ENCODE assay signal across 9 cellular contexts in genomic region chr14:70231756-70232544, GRCh38. TPM values are rescaled to one million over a fixed set of nuclear protein-coding genes. Genes with fewer than 3 reads are reported as not detected.
DNase-seq lines count a peak whose midpoint lies in the region; ATAC-seq, FAIRE-seq and TF ChIP-seq lines count a peak whose summit lies in the region.
"Not testable (repeated sequence)": the region's sequence is repeated elsewhere in the genome, so short reads cannot be mapped to it uniquely, and the experiment has no call there.
"Had no signal": no experiment of that assay in that cellular context is flagged by ENCODE, and none has a peak within 500 bp of the region (broad histone marks: within the 10 kb centered on the region; RNA-seq: fewer than 3 reads in every experiment).

No MANE protein-coding gene starts in this region.

- H3K36me3 Mint-ChIP-seq in progenitor cell of endocrine pancreas (ENCODE audit: insufficient read depth): not testable (repeated sequence)

- ATAC-seq in GM18861 (IDR thresholded peaks at IDR 0.05; ENCODE audit: unreplicated experiment) (peak; percentile 64), GM21529 (IDR thresholded peaks at IDR 0.05; ENCODE audit: unreplicated experiment) (peak; percentile 45)

- H3K27ac Mint-ChIP-seq in progenitor cell of endocrine pancreas: peak overlapping the region; percentile 51

- not testable (repeated sequence) for H2AFZ ChIP-seq in OCI-LY7 (ENCODE audit: low read length); endothelial cell of umbilical vein (ENCODE audit: low read depth, low read length)

- DNase-seq in HTR-8/SVneo (ENCODE audit: insufficient read length, low spot score); endothelial cell of umbilical vein (ENCODE audit: low read depth, low spot score); progenitor cell of endocrine pancreas (ENCODE audit: low spot score, unreplicated experiment): not testable (repeated sequence)
- DNase-seq in MV-4-11 (lab: John Stamatoyannopoulos, UW) (peak; percentile 43), OCI-LY7 (ENCODE audit: low spot score) (peak; percentile 1)

- H3K36me3 ChIP-seq in DOHH2 (ENCODE audit: control insufficient read depth, low read length); OCI-LY7 (ENCODE audit: insufficient read depth, low read length); endothelial cell of umbilical vein (ENCODE audit: control insufficient read depth in 2 of 2, extremely low read depth in 1 of 2, insufficient read depth in 2 of 2, low read length in 2 of 2): not testable (repeated sequence)

- H3K4me3 ChIP-seq in DOHH2 (ENCODE audit: low read length); OCI-LY7 (ENCODE audit: low read depth, low read length, poor library complexity, severe bottlenecking); endothelial cell of umbilical vein (replicated peaks in 1 of 3; ENCODE audit: insufficient read depth in 1 of 3, low read depth in 1 of 3, low read length in 3 of 3): not testable (repeated sequence)

- POLR2A ChIA-PET in OCI-LY7 (lab: Charles Lee); endothelial cell of umbilical vein (lab: Charles Lee): not testable (repeated sequence)

- FAIRE-seq in HTR-8/SVneo (lab: Jason Lieb, UNC) (peak; percentile 98), endothelial cell of umbilical vein (lab: Jason Lieb, UNC) (peak; percentile 28)

- CTCF ChIA-PET in OCI-LY7 (lab: Charles Lee; ENCODE audit: unreplicated experiment); endothelial cell of umbilical vein (lab: Charles Lee): not testable (repeated sequence)

- H3K9me3 ChIP-seq in DOHH2 (ENCODE audit: control insufficient read depth, insufficient read depth, low read length); OCI-LY7 (ENCODE audit: low read length); endothelial cell of umbilical vein (replicated peaks; ENCODE audit: control insufficient read depth, insufficient read depth, low read length): not testable (repeated sequence)

- H3K9ac ChIP-seq in endothelial cell of umbilical vein (replicated peaks; ENCODE audit: extremely low read depth, insufficient read depth, low read length): not testable (repeated sequence)

- H3F3A ChIP-seq in DOHH2 (ENCODE audit: control insufficient read depth, insufficient read depth): not testable (repeated sequence)

- H3K27me3 Mint-ChIP-seq in progenitor cell of endocrine pancreas: not testable (repeated sequence)

- H3K4me2 ChIP-seq in DOHH2 (ENCODE audit: low read length): peak overlapping the region; percentile 16
- not testable (repeated sequence) for H3K4me2 ChIP-seq in OCI-LY7 (ENCODE audit: low read length); endothelial cell of umbilical vein (ENCODE audit: insufficient read depth, low read length)

- not testable (repeated sequence) for H3K4me1 Mint-ChIP-seq in progenitor cell of endocrine pancreas (ENCODE audit: low read depth)

- intact Hi-C loops in OCI-LY7 (cut with micrococcal nuclease; ENCODE audit: unreplicated experiment); endothelial cell of umbilical vein (cut with micrococcal nuclease): not testable (repeated sequence)

- not testable (repeated sequence) for H3K9me1 ChIP-seq in endothelial cell of umbilical vein (replicated peaks; ENCODE audit: control insufficient read depth, extremely low read depth, insufficient read depth, low read length)

- dilution Hi-C loops in endothelial cell of umbilical vein (cut with MboI; ENCODE audit: extremely low pct_ligation_motif_present, low sequenced_read_pairs): not testable (repeated sequence)

- not testable (repeated sequence) for H3K9me3 Mint-ChIP-seq in progenitor cell of endocrine pancreas (ENCODE audit: low read depth)

- not testable (repeated sequence) for H3K9me2 ChIP-seq in DOHH2 (replicated peaks; ENCODE audit: control insufficient read depth, low read length); OCI-LY7 (ENCODE audit: insufficient read depth, low read length)

- TF ChIP-seq CTCF in DOHH2 (IDR thresholded peaks at IDR 0.05; ENCODE audit: low read depth, low read length, poor library complexity, severe bottlenecking); OCI-LY7 (conservative IDR thresholded peaks at IDR 0.05; ENCODE audit: low read length); endothelial cell of umbilical vein (IDR thresholded peaks at IDR 0.05; ENCODE audit: extremely low read depth in 1 of 2, insufficient read depth in 1 of 2, low read depth in 1 of 2, low read length in 2 of 2); progenitor cell of endocrine pancreas (IDR thresholded peaks at IDR 0.05; ENCODE audit: unreplicated experiment): not testable (repeated sequence)

- not testable (repeated sequence) for H3K4me3 Mint-ChIP-seq in progenitor cell of endocrine pancreas (ENCODE audit: low read depth)

- H3K79me2 ChIP-seq in DOHH2 (ENCODE audit: control insufficient read depth, low read length); OCI-LY7 (ENCODE audit: insufficient read depth, low read depth, low read length); endothelial cell of umbilical vein (ENCODE audit: control insufficient read depth, insufficient read depth, low read length): not testable (repeated sequence)

- H3K27me3 ChIP-seq in DOHH2 (ENCODE audit: control insufficient read depth, low read length); endothelial cell of umbilical vein (ENCODE audit: control insufficient read depth in 2 of 2, insufficient read depth in 2 of 2, low read length in 2 of 2): not testable (repeated sequence)

- TF ChIP-seq POLR2A in endothelial cell of umbilical vein (IDR thresholded peaks at IDR 0.05; ENCODE audit: low read depth, low read length): not testable (repeated sequence)

- not testable (repeated sequence) for H4K20me1 ChIP-seq in DOHH2 (ENCODE audit: control insufficient read depth, insufficient read depth, low read depth, low read length); OCI-LY7 (ENCODE audit: insufficient read depth, low read length); endothelial cell of umbilical vein (replicated peaks; ENCODE audit: control insufficient read depth, extremely low read depth, insufficient read depth, low read length)

- not testable (repeated sequence) for BruUV-seq in OCI-LY7 (replicated peaks; lab: Mats Ljungman, UMichigan); endothelial cell of umbilical vein (replicated peaks; lab: Mats Ljungman, UMichigan)

- peaks cover 10% of the 10 kb centered on the region for H3K4me1 ChIP-seq in DOHH2 (ENCODE audit: control insufficient read depth, low read length)
- H3K4me1 ChIP-seq in OCI-LY7 (ENCODE audit: insufficient read depth, low read length, poor library complexity, severe bottlenecking); endothelial cell of umbilical vein (ENCODE audit: control insufficient read depth, extremely low read depth, insufficient read depth, low read length): not testable (repeated sequence)

- H3K27ac ChIP-seq in DOHH2 (ENCODE audit: low read depth, low read length); OCI-LY7 (ENCODE audit: low read depth, low read length, poor library complexity, severe bottlenecking); endothelial cell of umbilical vein (ENCODE audit: insufficient read depth, low read depth, low read length): not testable (repeated sequence)

RNA-seq across cellular contexts. Expression of gene SLC8A3, which starts 43.2 kb away (rescaled TPM):
- total RNA-seq in OCI-LY7 (2014; rRNA removed; shearing (Covaris generic)): not detected in 2 replicates
- total RNA-seq in OCI-LY7 (2022) (not detected in 2 replicates), endothelial cell of umbilical vein (not detected in 2 replicates), progenitor cell of endocrine pancreas (0.43 and 0.89 TPM in 2 replicates)
- polyA plus RNA-seq in endothelial cell of umbilical vein: not detected in 2 replicates
- polyA plus RNA-seq in endothelial cell of umbilical vein (2011; cell fraction: cytosol; rRNA removed): 0.03 TPM in 1 of 2 replicates, not detected in the other
- polyA plus RNA-seq in endothelial cell of umbilical vein (2011; cell fraction: nucleus; rRNA removed): 0.04 TPM in 1 of 2 replicates, not detected in the other
- polyA plus RNA-seq in endothelial cell of umbilical vein (2012): not detected in 2 replicates
- polyA minus RNA-seq in endothelial cell of umbilical vein: 0.32 TPM in 1 of 2 replicates, not detected in the other
- polyA minus RNA-seq in endothelial cell of umbilical vein (2011; cell fraction: cytosol; rRNA and poly(A)+ RNA removed): not detected
- polyA minus RNA-seq in endothelial cell of umbilical vein (2011; cell fraction: nucleus; rRNA and poly(A)+ RNA removed): 0.14 TPM in 1 of 2 replicates, not detected in the other
- polyA plus RNA-seq: CD4-positive, CD25-positive, alpha-beta regulatory T cell had no signal
